ENCODE assay signal across 8 cellular contexts in genomic region chr5:75566710-75567309, GRCh38. TPM values are rescaled to one million over a fixed set of nuclear protein-coding genes. Genes with fewer than 3 reads are reported as not detected.
DNase-seq lines count a peak whose midpoint lies in the region; ATAC-seq and TF ChIP-seq lines count a peak whose summit lies in the region.

No MANE protein-coding gene starts in this region.

- peaks cover 0 to 6% of the 10 kb centered on the region in 2 experiments for H3K36me3 ChIP-seq in trophoblast cell (ENCODE audit: control insufficient read depth in 1 of 2, insufficient read depth in 2 of 2, low read length in 2 of 2)

- H3K27ac ChIP-seq in trophoblast cell (ENCODE audit: low read depth, low read length), result peak overlapping the region; percentile 75

- no peak overlapping the region for H4K12ac ChIP-seq in trophoblast cell (ENCODE audit: low read depth, low read length)

- peak overlapping the region; percentile 48 for H2BK12ac ChIP-seq in trophoblast cell (ENCODE audit: low read length)

- peak; percentile 84 for ATAC-seq in GM21723 (IDR thresholded peaks at IDR 0.05; ENCODE audit: unreplicated experiment)
- ATAC-seq in esophagus mucosa, result peak; percentile 95

- H3K14ac ChIP-seq in trophoblast cell (ENCODE audit: low read length), result no peak overlapping the region

- TF ChIP-seq RAD21 in Ishikawa (IDR thresholded peaks at IDR 0.05; ENCODE audit: low read depth), result no peak

- H3K4me2 ChIP-seq in trophoblast cell (ENCODE audit: low read length), result no peak overlapping the region

- no peak overlapping the region for H3K18ac ChIP-seq in trophoblast cell (ENCODE audit: low read length)

- H3K9me3 ChIP-seq in trophoblast cell (ENCODE audit: insufficient read depth, low read depth, low read length), result no peaks in the 10 kb centered on the region

- no CpG with 5 or more reads among the region's 6 CpGs for WGBS in trophoblast cell (ENCODE audit: extremely low coverage, insufficient coverage, insufficient read length)

- peak; percentile 72; the same call in 1 of the 2 replicates for TF ChIP-seq EP300 in Ishikawa (IDR thresholded peaks at IDR 0.05; ENCODE audit: borderline replicate concordance)

- DNase-seq in GM04503 (ENCODE audit: low read depth) (peak; percentile 78), trophoblast cell (peak; percentile 22 to 76), NCI-H748 (lab: John Stamatoyannopoulos, UW; ENCODE audit: unreplicated experiment) (no peak), T-helper 9 cell (no peak)
- peak; percentile 39 for DNase-seq in activated CD4-positive, CD25-positive, alpha-beta regulatory T cell treated with anti-CD3 and anti-CD28 coated beads, Interleukin-2, amount 50 U/mL, for 72 hours

- no peaks in the 10 kb centered on the region for H3K27me3 ChIP-seq in trophoblast cell (ENCODE audit: insufficient read depth, low read length)

- no peak overlapping the region for H2BK5ac ChIP-seq in trophoblast cell (ENCODE audit: low read depth, low read length, poor library complexity)

- H2AFZ ChIP-seq in trophoblast cell (ENCODE audit: insufficient read depth, low read length, poor library complexity), result no peak overlapping the region

- H3K4me3 ChIP-seq in trophoblast cell (ENCODE audit: low read depth, low read length), result no peak overlapping the region

- H3K79me1 ChIP-seq in trophoblast cell (ENCODE audit: low read length), result peaks cover 4% of the 10 kb centered on the region

- no peak overlapping the region for H3K9ac ChIP-seq in trophoblast cell (ENCODE audit: low read length)

- H3K79me2 ChIP-seq in trophoblast cell (ENCODE audit: control insufficient read depth, insufficient read depth, low read length, poor library complexity), result no peaks in the 10 kb centered on the region

- H3K23ac ChIP-seq in trophoblast cell (ENCODE audit: low read length), result no peak overlapping the region

- no peak overlapping the region for H2BK120ac ChIP-seq in trophoblast cell (ENCODE audit: insufficient read depth, low read length, poor library complexity)

- H4K8ac ChIP-seq in trophoblast cell (ENCODE audit: low read depth, low read length), result no peak overlapping the region

- H3K4ac ChIP-seq in trophoblast cell (ENCODE audit: low read depth, low read length), result no peak overlapping the region

- H3K4me1 ChIP-seq in trophoblast cell (ENCODE audit: control insufficient read depth in 1 of 2, insufficient read depth in 2 of 2, low read length in 2 of 2), result peaks cover 14 to 16% of the 10 kb centered on the region in 2 experiments

- H2AK5ac ChIP-seq in trophoblast cell (ENCODE audit: low read length), result no peak overlapping the region

- no peak overlapping the region for H4K91ac ChIP-seq in trophoblast cell (ENCODE audit: low read depth, low read length)

TF ChIP-seq in Ishikawa, 13 proteins besides CTCF, POLR2A, EP300 and RAD21:
- peak; percentile 56; the same call in 1 of the 2 replicates for TF ChIP-seq FOXM1 (IDR thresholded peaks at IDR 0.05; ENCODE audit: borderline replicate concordance, low read depth)
- TF ChIP-seq TCF12 (IDR thresholded peaks at IDR 0.05; ENCODE audit: low read depth), result peak; percentile 52; the same call in 1 of the 2 replicates
- TF ChIP-seq MAX (IDR thresholded peaks at IDR 0.05), result no peak
- peak; percentile 82 for TF ChIP-seq NFIC (IDR thresholded peaks at IDR 0.05)
- peak; percentile 72; the same call in 1 of the 2 replicates for TF ChIP-seq YY1 (IDR thresholded peaks at IDR 0.05; ENCODE audit: low read depth)
- TF ChIP-seq TEAD4 (IDR thresholded peaks at IDR 0.05), result peak; percentile 81

RNA-seq across cellular contexts. Expression of gene ANKDD1B, which starts 44.4 kb away (rescaled TPM):
- total RNA-seq in esophagus mucosa, result 0.28 TPM
- polyA plus RNA-seq in trophoblast cell (2013), result 0.07 and 0.10 TPM in 2 replicates

RNA-seq across cellular contexts. Expression of gene POLK, which starts 55.1 kb away (rescaled TPM):
- 11.2 TPM for total RNA-seq in esophagus mucosa
- polyA plus RNA-seq in trophoblast cell (2013), result 6.5 and 7.2 TPM in 2 replicates

RNA-seq across cellular contexts. Expression of gene CERT1, which starts 55.4 kb away (rescaled TPM):
- 27.6 TPM for total RNA-seq in esophagus mucosa
- polyA plus RNA-seq in trophoblast cell (2013), result 20.3 and 20.5 TPM in 2 replicates

Comparison
In these comparisons a context has a peak if more than half of its experiments do, and no peak if none do; other contexts are left out.
1. DNase-seq: peak in GM04503 (single experiment), activated CD4-positive, CD25-positive, alpha-beta regulatory T cell treated with anti-CD3 and anti-CD28 coated beads, Interleukin-2, amount 50 U/mL, for 72 hours (single experiment) and trophoblast cell (2 of 2); none in NCI-H748 (single experiment) and T-helper 9 cell (single experiment).